ENCODE assay signal across 8 cellular contexts in the genomic region with DNA sequence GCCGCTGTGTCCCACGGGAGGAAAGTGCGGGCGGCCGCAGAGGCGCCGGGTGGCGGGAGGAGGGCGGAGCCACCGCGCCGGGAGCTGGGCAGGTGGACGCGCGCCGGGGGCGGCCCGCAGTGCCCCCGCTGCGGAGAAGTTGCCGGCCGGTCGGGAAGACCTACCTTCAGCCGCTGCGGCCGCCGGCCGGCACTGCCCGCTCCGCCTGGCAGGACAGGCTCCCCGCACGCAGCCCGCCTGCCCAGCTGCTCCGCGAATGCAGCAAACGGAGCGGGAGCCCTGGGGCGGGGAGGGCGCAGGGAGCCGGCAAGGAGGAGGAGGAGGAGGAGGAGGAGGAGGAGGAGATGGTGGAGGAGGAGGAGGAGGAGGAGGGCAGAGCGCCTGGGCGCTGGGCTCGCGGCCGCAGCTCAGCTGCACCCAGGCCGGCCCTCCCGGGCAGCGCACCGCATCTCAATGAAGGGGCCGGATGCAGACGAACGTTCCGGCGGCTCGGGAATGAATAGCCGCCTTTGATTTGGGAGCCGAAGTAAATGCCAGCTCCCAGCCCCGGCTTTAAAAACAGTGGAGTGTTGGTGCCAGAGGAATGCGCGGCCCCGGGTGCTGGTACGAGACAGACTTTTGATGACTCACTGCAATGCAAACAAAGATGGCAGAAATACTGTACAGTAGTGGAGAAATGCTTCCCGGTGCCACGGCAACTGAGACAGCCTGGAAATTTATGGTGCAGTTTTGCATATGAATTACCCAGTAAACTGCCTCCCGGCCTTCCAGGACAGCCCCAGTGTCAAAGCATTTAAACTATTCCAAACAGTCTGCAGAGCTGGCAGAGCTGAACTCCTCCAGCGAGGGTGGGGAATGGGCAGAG. TPM values are rescaled to one million over a fixed set of nuclear protein-coding genes. Genes with fewer than 3 reads are reported as not detected.
DNase-seq lines count a peak whose midpoint lies in the region; ATAC-seq and TF ChIP-seq lines count a peak whose summit lies in the region.

No MANE protein-coding gene starts in this region.

- H3K4me1 ChIP-seq in Caco-2 (peaks cover 30% of the 10 kb centered on the region), smooth muscle cell (ENCODE audit: low read depth) (peaks cover 16% of the 10 kb centered on the region)

- H3F3A ChIP-seq in smooth muscle cell (ENCODE audit: low read depth) = peaks cover 6% of the 10 kb centered on the region

- H3K36me3 ChIP-seq in Caco-2 (ENCODE audit: control insufficient read depth, insufficient read depth, low read length) (no peaks in the 10 kb centered on the region), smooth muscle cell (ENCODE audit: low read depth) (no peaks in the 10 kb centered on the region)

- H3K79me2 ChIP-seq in smooth muscle cell (ENCODE audit: low read depth) = peaks cover 68% of the 10 kb centered on the region

- H3K4me1 Mint-ChIP-seq in Caco-2 (ENCODE audit: low read depth, unreplicated experiment) = no peaks in the 10 kb centered on the region

- intact Hi-C loops in Caco-2 (cut with micrococcal nuclease; ENCODE audit: unreplicated experiment) (no loop called here), dorsolateral prefrontal cortex (cut with DNase I) (loop anchor here (2.0 to 5.0 kb wide), 6 partner anchors 36 to 84 kb away; partner anchors contain the start of gene TMEM250 (in 1 of the 2)), left colon (cut with DNase I, micrococcal nuclease) (no loop called here)

- no peak for TF ChIP-seq CTCF in Caco-2 (IDR thresholded peaks at IDR 0.05; ENCODE audit: insufficient read depth in 1 of 2, low read depth in 1 of 2, low read length in 1 of 2, severe bottlenecking in 1 of 2, unreplicated experiment in 1 of 2)
- TF ChIP-seq CTCF in RWPE1 (conservative IDR thresholded peaks at IDR 0.05; ENCODE audit: low read depth) = no peak
- TF ChIP-seq CTCF in dorsolateral prefrontal cortex (IDR thresholded peaks at IDR 0.05 in 54 of 56, conservative IDR thresholded peaks at IDR 0.05 in 2 of 56; ENCODE audit: low read depth in 1 of 56, partially characterized antibody in 56 of 56) = peak in 3 of 56 donors; percentile 1 to 26 (median 5)
- TF ChIP-seq CTCF in smooth muscle cell (IDR thresholded peaks at IDR 0.05; ENCODE audit: borderline replicate concordance, insufficient read depth, poor library complexity, severe bottlenecking) = no peak

- H3K4me3 ChIP-seq in Caco-2 (ENCODE audit: low read depth, low read length) = no peak overlapping the region
- H3K4me3 ChIP-seq in dorsolateral prefrontal cortex = peak overlapping the region; percentile 50 to 82 (median 72)
- H3K4me3 ChIP-seq in smooth muscle cell = peak overlapping the region; percentile 84

- peaks cover 96% of the 10 kb centered on the region for H4K20me1 ChIP-seq in smooth muscle cell (ENCODE audit: low read depth)

- H3K27ac ChIP-seq in RWPE1 (peak overlapping the region; percentile 99), dorsolateral prefrontal cortex (peak overlapping the region; percentile 66 to 99 (median 97)), smooth muscle cell (ENCODE audit: low read depth) (peak overlapping the region; percentile 86)

- CTCF ChIA-PET in Caco-2 (lab: Charles Lee) (interaction anchor here (0.6 to 1.5 kb wide), 5 partner anchors 44 to 294 kb away, joined by 3 to 13 read pairs (median 4); no protein-coding TSS in a partner anchor), RWPE1 (lab: Yijun Ruan, JAX) (interaction anchor here (0.6 to 1.2 kb wide), 11 partner anchors 38 to 451 kb away, joined by 3 to 5 read pairs (median 4); no protein-coding TSS in a partner anchor)

- H3K27ac Mint-ChIP-seq in Caco-2 (ENCODE audit: unreplicated experiment) = peak overlapping the region; percentile 86

- H3K9me3 Mint-ChIP-seq in Caco-2 (ENCODE audit: unreplicated experiment) = no peaks in the 10 kb centered on the region

- no peaks in the 10 kb centered on the region for H3K27me3 Mint-ChIP-seq in Caco-2 (ENCODE audit: insufficient read depth, unreplicated experiment)

- peak; percentile 87 for ATAC-seq in left colon
- ATAC-seq in GM18861 (IDR thresholded peaks at IDR 0.05; ENCODE audit: unreplicated experiment) = no peak
- ATAC-seq in GM21717 (IDR thresholded peaks at IDR 0.05; ENCODE audit: unreplicated experiment) = no peak

- H3K9me3 ChIP-seq in Caco-2 (no peaks in the 10 kb centered on the region), smooth muscle cell (replicated peaks; ENCODE audit: low read depth) (no peaks in the 10 kb centered on the region)

- BruUV-seq in Caco-2 (replicated peaks; lab: Mats Ljungman, UMichigan) = no TSS peak

- POLR2A ChIA-PET in Caco-2 (lab: Charles Lee) = interaction anchor here (0.6 to 0.7 kb wide), 2 partner anchors 36 to 1078 kb away, joined by 3 to 4 read pairs; no protein-coding TSS in a partner anchor
- POLR2A ChIA-PET in RWPE1 (lab: Yijun Ruan, JAX; ENCODE audit: low non-redundant PET) = interaction anchor here (1.4 kb wide), 1 partner anchor 66 kb away, joined by 5 read pairs; no protein-coding TSS in a partner anchor

- peak overlapping the region; percentile 83 for H3K9ac ChIP-seq in smooth muscle cell (ENCODE audit: low read depth)

- H3K36me3 Mint-ChIP-seq in Caco-2 (ENCODE audit: insufficient read depth, unreplicated experiment) = peaks cover 7% of the 10 kb centered on the region

- DNase-seq in Caco-2 (peak; percentile 87 to 90), HuH-7 (ENCODE audit: low spot score) (peak; percentile 90), RWPE1 (ENCODE audit: low spot score) (peak; percentile 98), dorsolateral prefrontal cortex (peak; percentile 65 to 93 (median 90)), left colon (peak; percentile 79 to 86), smooth muscle cell (lab: John Stamatoyannopoulos, UW; ENCODE audit: unreplicated experiment) (peak; percentile 88)

- H3K4me3 Mint-ChIP-seq in Caco-2 (ENCODE audit: unreplicated experiment) = peak overlapping the region; percentile 31

- WGBS in smooth muscle cell (ENCODE audit: low lambda C conversion rate) = under 1% methylated on average over 31 of the region's 66 CpGs

- H3K4me2 ChIP-seq in smooth muscle cell = peak overlapping the region; percentile 99

- peak overlapping the region; percentile 9 for H2AFZ ChIP-seq in smooth muscle cell (ENCODE audit: low read depth)

- no peaks in the 10 kb centered on the region for H3K27me3 ChIP-seq in Caco-2 (replicated peaks; ENCODE audit: control insufficient read depth, insufficient read depth, low read length)
- no peaks in the 10 kb centered on the region for H3K27me3 ChIP-seq in dorsolateral prefrontal cortex
- H3K27me3 ChIP-seq in smooth muscle cell (ENCODE audit: low read depth) = no peaks in the 10 kb centered on the region

RNA-seq across cellular contexts. Expression of gene NACC2, which starts 43.3 kb away (rescaled TPM):
- total RNA-seq in Caco-2 (2022) (20.3 and 22.0 TPM in 2 replicates), dorsolateral prefrontal cortex (100 to 1,000 TPM in 46 of 120 experiments, 10 to 100 TPM in 74; 55.9 to 246 (median 94.8) TPM), left colon (10 to 100 TPM; 16.0 to 25.2 TPM), smooth muscle cell (6.9 and 8.8 TPM in 2 replicates)
- 5.4 and 6.7 TPM in 2 replicates for polyA plus RNA-seq in smooth muscle cell

Comparison
In these comparisons a context has a peak if more than half of its experiments do, and no peak if none do; other contexts are left out.
1. intact Hi-C loops: an anchor here in dorsolateral prefrontal cortex (2.0 to 5.0 kb wide); none called in Caco-2 and left colon.